Comparison of ENCODE assay signal across 1 cellular context in the genomic region with DNA sequence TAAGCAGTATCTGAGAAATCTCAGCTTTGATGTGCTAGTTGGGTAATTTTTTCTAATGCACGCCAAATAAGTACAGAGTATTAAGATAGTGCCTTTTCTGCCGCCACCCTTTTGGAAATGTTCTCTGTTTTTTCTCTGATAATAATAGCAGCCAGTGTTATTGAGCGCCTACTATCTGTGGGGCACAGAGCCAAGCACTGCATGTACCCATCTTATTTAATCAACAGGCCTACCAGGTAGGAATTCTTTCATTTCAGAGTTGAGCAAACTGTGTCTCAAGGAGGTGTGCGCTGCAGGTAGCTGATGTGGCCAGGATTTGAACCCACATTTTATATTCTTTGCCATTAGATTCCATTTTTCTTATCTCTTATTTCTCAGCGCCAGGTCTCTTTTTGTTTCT.
TF ChIP-seq lines count a peak whose summit lies in the region.

No MANE protein-coding gene starts in this region.

TF ChIP-seq in HepG2, 621 proteins besides CTCF, POLR2A, EP300 and RAD21:
- TF ChIP-seq ZNF205 (CRISPR knock-in tag; IDR thresholded peaks at IDR 0.05) (peak; percentile 96), HIVEP1 (CRISPR knock-in tag; IDR thresholded peaks at IDR 0.05) (no peak)
TF ChIP-seq in HepG2: peak in this region for 1.
